ENCODE assay signal across 23 cellular contexts in genomic region chr6:169663468-169663867, GRCh38. TPM values are rescaled to one million over a fixed set of nuclear protein-coding genes. Genes with fewer than 3 reads are reported as not detected.
DNase-seq lines count a peak whose midpoint lies in the region; ATAC-seq and TF ChIP-seq lines count a peak whose summit lies in the region.
"Had no signal": no experiment of that assay in that cellular context is flagged by ENCODE, and none has a peak within 500 bp of the region (broad histone marks: within the 10 kb centered on the region; RNA-seq: fewer than 3 reads in every experiment).

No MANE protein-coding gene starts in this region.

- no peaks in the 10 kb centered on the region for H3K4me1 Mint-ChIP-seq in endodermal cell
- H3K4me1 Mint-ChIP-seq: CD8-positive, alpha-beta memory T cell; T-cell had no signal

- no peak for TF ChIP-seq CTCF in endodermal cell (conservative IDR thresholded peaks at IDR 0.05)

- no peak overlapping the region for H3K4me3 ChIP-seq in endodermal cell (ENCODE audit: low read length)
- H3K4me3 ChIP-seq: GM23248 had no signal

- H3K36me3 ChIP-seq in endodermal cell (ENCODE audit: control insufficient read depth, insufficient read depth, low read length): peaks cover 79% of the 10 kb centered on the region

- H3K9ac ChIP-seq in endodermal cell (ENCODE audit: extremely low read depth, low read length, poor library complexity, severe bottlenecking): no peak overlapping the region
- H3K9ac ChIP-seq: GM23248, SK-N-SH had no signal

- H3K36me3 Mint-ChIP-seq in endodermal cell (ENCODE audit: low read depth): peaks cover 67% of the 10 kb centered on the region

- H3K27ac Mint-ChIP-seq in endodermal cell: peak overlapping the region; percentile 37
- H3K27ac Mint-ChIP-seq: T-cell had no signal

- H3K27ac ChIP-seq in endodermal cell (ENCODE audit: low read depth, low read length): no peak overlapping the region
- H3K27ac ChIP-seq in substantia nigra (ENCODE audit: low read depth, low read length, poor library complexity, severe bottlenecking): no peak overlapping the region
- H3K27ac ChIP-seq: GM23248 had no signal

- DNase-seq in DMS53 (lab: John Stamatoyannopoulos, UW) (peak; percentile 98), NCI-H146 (lab: John Stamatoyannopoulos, UW) (peak; percentile 65), endodermal cell (no peak), sciatic nerve (ENCODE audit: low spot score) (peak; percentile 51), cardiac septum (ENCODE audit: low spot score) (no peak), HuH-7.5 (ENCODE audit: low spot score) (no peak), substantia nigra (lab: John Stamatoyannopoulos, UW) (no peak)
- DNase-seq: ACHN; C1 segment of cervical spinal cord; CD8-positive, alpha-beta memory T cell; GM23248; HCEC 1CT; Karpas-422; NCI-H1417 treated with DMSO at 0.1 percent for 48 hours; NCI-H2081 treated with DMSO at 0.1 percent for 48 hours; NCI-H2227 treated with DMSO at 0.1 percent for 48 hours; NCI-H526 treated with DMSO at 0.1 percent for 48 hours; PC-3; RPMI8226; SHP77 treated with DMSO at 0.1 percent for 48 hours; SK-N-SH had no signal

- WGBS in endodermal cell (ENCODE audit: insufficient coverage in 1 of 2, insufficient read length in 1 of 2), 2 experiments: 93 to 95% methylated on average over 7 to 8 of the region's 8 CpGs

- H3K4me1 ChIP-seq in endodermal cell (ENCODE audit: control insufficient read depth, insufficient read depth, low read length): no peaks in the 10 kb centered on the region

- intact Hi-C loops in sciatic nerve (cut with DNase I) (no loop called here), cardiac septum (cut with DNase I) (no loop called here)

- H3K27me3 Mint-ChIP-seq in endodermal cell (ENCODE audit: insufficient read depth): peaks cover 2% of the 10 kb centered on the region
- H3K27me3 Mint-ChIP-seq: CD8-positive, alpha-beta memory T cell; IgD-negative memory B cell; T-cell had no signal

- H3K9me3 Mint-ChIP-seq in endodermal cell: no peaks in the 10 kb centered on the region
- H3K9me3 Mint-ChIP-seq: CD8-positive, alpha-beta memory T cell; IgD-negative memory B cell; T-cell had no signal

- H3K4me3 Mint-ChIP-seq in endodermal cell: no peak overlapping the region
- H3K4me3 Mint-ChIP-seq: CD8-positive, alpha-beta memory T cell; IgD-negative memory B cell; T-cell had no signal

- ATAC-seq in sciatic nerve: no peak
- ATAC-seq: PC-3, T-cell had no signal

- H3K27me3 ChIP-seq in endodermal cell (ENCODE audit: control insufficient read depth, insufficient read depth, low read length, poor library complexity, severe bottlenecking): no peaks in the 10 kb centered on the region

- H3K9me3 ChIP-seq in endodermal cell (ENCODE audit: control insufficient read depth, low read length): no peaks in the 10 kb centered on the region
- H3K9me3 ChIP-seq: SK-N-SH had no signal

RNA-seq across cellular contexts. Expression of gene WDR27, which starts 38.4 kb away (rescaled TPM):
- total RNA-seq in endodermal cell: 100 to 1,000 TPM in 1 of 2 donors, 10 to 100 TPM in 1; 94.4 to 110 TPM
- 93.7 TPM for polyA plus RNA-seq in endodermal cell (2013, experiment 1 of 2)
- polyA plus RNA-seq in endodermal cell (2013, experiment 2 of 2): 75.1 TPM
- 58.5 TPM for total RNA-seq in sciatic nerve
- total RNA-seq in cardiac septum: 7.2 TPM

RNA-seq across cellular contexts. Expression of gene C6orf120, which starts 38.5 kb away (rescaled TPM):
- total RNA-seq in endodermal cell (10 to 100 TPM; 24.0 to 29.7 TPM), sciatic nerve (28.2 TPM), cardiac septum (13.6 TPM)
- polyA plus RNA-seq in endodermal cell (2013, experiment 1 of 2): 36.7 TPM
- 32.7 TPM for polyA plus RNA-seq in endodermal cell (2013, experiment 2 of 2)

Comparison
In these comparisons a context has a peak if more than half of its experiments do, and no peak if none do; other contexts are left out.
1. DNase-seq: peak in DMS53 (single experiment), NCI-H146 (single experiment) and sciatic nerve (single experiment); none in endodermal cell (single experiment), cardiac septum (single experiment), HuH-7.5 (single experiment) and substantia nigra (0 of 49).